In the genomic region with DNA sequence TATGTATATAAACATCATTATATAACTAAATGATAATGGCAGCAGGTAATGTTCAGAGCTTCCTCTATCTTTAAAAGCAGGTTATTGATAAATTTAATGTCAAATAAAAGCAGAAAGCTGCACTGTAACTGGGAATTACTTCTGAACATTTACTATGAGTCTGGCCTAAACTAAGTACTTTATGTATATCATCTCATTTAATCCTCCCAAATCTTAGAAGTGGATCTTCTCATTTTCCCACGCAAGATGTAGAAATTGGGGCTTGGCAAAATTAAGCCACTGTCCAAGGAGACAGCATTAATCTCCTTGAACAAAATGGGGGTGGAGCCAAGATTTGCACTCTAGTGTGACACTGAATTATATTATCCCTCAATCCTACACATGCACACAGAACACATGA, we compare ENCODE assay signal across 26 cellular contexts. TPM values are rescaled to one million over a fixed set of nuclear protein-coding genes. Genes with fewer than 3 reads are reported as not detected.
DNase-seq lines count a peak whose midpoint lies in the region; ATAC-seq and TF ChIP-seq lines count a peak whose summit lies in the region.
"Had no signal": no experiment of that assay in that cellular context is flagged by ENCODE, and none has a peak within 500 bp of the region (broad histone marks: within the 10 kb centered on the region; RNA-seq: fewer than 3 reads in every experiment).

No MANE protein-coding gene starts in this region.

- peaks cover 81 to 96% (median 95%) of the 10 kb centered on the region in 3 donors for H3K4me1 Mint-ChIP-seq in CD8-positive, alpha-beta memory T cell
- H3K4me1 Mint-ChIP-seq in T-cell (peaks cover 87 to 92% (median 91%) of the 10 kb centered on the region in 3 donors), naive B cell (peaks cover 84 to 88% (median 84%) of the 10 kb centered on the region in 3 donors)

- CTCF ChIA-PET in CD8-positive, alpha-beta memory T cell (lab: Charles Lee), result no interaction called here
- CTCF ChIA-PET in T-cell (lab: Charles Lee) (interaction anchor here in 1 of 2 donors (1.0 kb wide), 1 partner anchor 33 kb away, joined by 3 read pairs; no protein-coding TSS in a partner anchor), PC-9 (lab: Charles Lee) (no interaction called here)

- peaks cover 0 to 31% (median 2%) of the 10 kb centered on the region in 3 donors for H3K36me3 Mint-ChIP-seq in CD8-positive, alpha-beta memory T cell
- H3K36me3 Mint-ChIP-seq in T-cell, result peaks cover 15% of the 10 kb centered on the region
- peaks cover 0 to 6% of the 10 kb centered on the region in 2 donors for H3K36me3 Mint-ChIP-seq in naive B cell

- H3K4me1 ChIP-seq in BLaER1, result peaks cover 92% of the 10 kb centered on the region
- peaks cover 92% of the 10 kb centered on the region for H3K4me1 ChIP-seq in CD8-positive, alpha-beta memory T cell (ENCODE audit: insufficient read depth, low read length)
- 0 out of 2 replicates have a peak, but pooled peaks cover 8% of the 10 kb centered on the region for H3K4me1 ChIP-seq in PC-9 (replicated peaks; ENCODE audit: insufficient read depth)

- peak overlapping the region; percentile 75 for H3K4me2 ChIP-seq in BLaER1
- H3K4me2 ChIP-seq in PC-9, result no peak overlapping the region
- H3K4me2 ChIP-seq: hepatocyte, neural progenitor cell had no signal

- no peak overlapping the region for H3K27ac ChIP-seq in BLaER1
- no peak overlapping the region for H3K27ac ChIP-seq in CD8-positive, alpha-beta memory T cell (ENCODE audit: low read depth, low read length)
- H3K27ac ChIP-seq in PC-9, result no peak overlapping the region
- H3K27ac ChIP-seq: brain microvascular endothelial cell, GM23248, hepatocyte, lower lobe of right lung, neural progenitor cell, SJSA1, stomach had no signal

- H3K79me2 ChIP-seq in PC-9 (ENCODE audit: low read depth), result peaks cover 34% of the 10 kb centered on the region

- H3K27me3 Mint-ChIP-seq in CD8-positive, alpha-beta memory T cell, result no peaks in the 10 kb centered on the region
- no peaks in the 10 kb centered on the region for H3K27me3 Mint-ChIP-seq in T-cell
- no peaks in the 10 kb centered on the region for H3K27me3 Mint-ChIP-seq in naive B cell

- peaks cover 100% of the 10 kb centered on the region for H4K20me1 ChIP-seq in BLaER1
- H4K20me1 ChIP-seq in PC-9 (ENCODE audit: insufficient read depth), result peaks cover 15% of the 10 kb centered on the region

- TF ChIP-seq CTCF in PC-9 (conservative IDR thresholded peaks at IDR 0.05), result no peak

- H3K9me3 ChIP-seq in BLaER1 (no peaks in the 10 kb centered on the region), PC-9 (ENCODE audit: insufficient read depth, low read depth) (no peaks in the 10 kb centered on the region)
- H3K9me3 ChIP-seq in CD8-positive, alpha-beta memory T cell (ENCODE audit: low read length), result no peaks in the 10 kb centered on the region
- H3K9me3 ChIP-seq: Caco-2, lower lobe of right lung, SJSA1, stomach had no signal

- no peak overlapping the region for H3K9ac ChIP-seq in BLaER1
- H3K9ac ChIP-seq: GM23248, neural progenitor cell had no signal

- H3K4me3 Mint-ChIP-seq in CD8-positive, alpha-beta memory T cell, result peak overlapping the region in 2 of 7 donors; percentile 56 to 77
- H3K4me3 Mint-ChIP-seq in T-cell (peak overlapping the region in 1 of 3 donors; percentile 85), naive B cell (peak overlapping the region in 5 of 8 donors; percentile 16 to 83 (median 76))
- H3K4me3 Mint-ChIP-seq: neural progenitor cell had no signal

- no peaks in the 10 kb centered on the region for H3F3A ChIP-seq in PC-9 (ENCODE audit: insufficient read depth, low read depth)

- intact Hi-C loops in PC-9 (cut with micrococcal nuclease; ENCODE audit: unreplicated experiment), result no loop called here

- H3K9me2 ChIP-seq in PC-9 (ENCODE audit: insufficient read depth), result no peaks in the 10 kb centered on the region

- no peak for DNase-seq in CD8-positive, alpha-beta memory T cell
- DNase-seq in T-cell (no peak), naive B cell (no peak), SW480 (ENCODE audit: low spot score) (no peak), hypothalamus (lab: John Stamatoyannopoulos, UW) (no peak), PC-9 (no peak)
- DNase-seq: activated naive CD4-positive, alpha-beta T cell; amniotic stem cell; brain microvascular endothelial cell; Caco-2; GM23248; lower lobe of right lung; NCI-H1048; NCI-H1694 treated with DMSO at 0.1 percent for 48 hours; NCI-H82; RPMI8226; stimulated activated CD4-positive, alpha-beta T cell treated with anti-CD3 and anti-CD28 coated beads, Interleukin-2, amount 100 ng/mL, for 24 hours; stomach had no signal

- H3K36me3 ChIP-seq in BLaER1 (peaks cover 26% of the 10 kb centered on the region), PC-9 (ENCODE audit: low read depth) (no peaks in the 10 kb centered on the region)
- peaks cover 4% of the 10 kb centered on the region for H3K36me3 ChIP-seq in CD8-positive, alpha-beta memory T cell (ENCODE audit: insufficient read depth, low read length)
- H3K36me3 ChIP-seq: brain microvascular endothelial cell, lower lobe of right lung, neural progenitor cell, stomach had no signal

- H3K27me3 ChIP-seq in BLaER1 (no peaks in the 10 kb centered on the region), PC-9 (ENCODE audit: insufficient read depth, low read depth) (no peaks in the 10 kb centered on the region)
- no peaks in the 10 kb centered on the region for H3K27me3 ChIP-seq in CD8-positive, alpha-beta memory T cell (ENCODE audit: insufficient read depth, low read length, poor library complexity, severe bottlenecking)
- H3K27me3 ChIP-seq: brain microvascular endothelial cell, SJSA1, stomach had no signal

- no TSS peak for BruUV-seq in PC-9 (replicated peaks; lab: Mats Ljungman, UMichigan)

- H2AFZ ChIP-seq in PC-9, result no peak overlapping the region
- H2AFZ ChIP-seq: GM23248, hepatocyte, neural progenitor cell had no signal

- POLR2A ChIA-PET in CD8-positive, alpha-beta memory T cell (lab: Charles Lee), result no interaction called here
- POLR2A ChIA-PET in T-cell (lab: Charles Lee) (interaction anchor here in 1 of 2 donors (0.7 kb wide), 1 partner anchor 822 kb away, joined by 4 read pairs; no protein-coding TSS in a partner anchor), PC-9 (lab: Charles Lee; ENCODE audit: unreplicated experiment) (no interaction called here)

- H3K4me3 ChIP-seq in BLaER1 (no peak overlapping the region), PC-9 (no peak overlapping the region)
- no peak overlapping the region for H3K4me3 ChIP-seq in CD8-positive, alpha-beta memory T cell (ENCODE audit: low read length)
- H3K4me3 ChIP-seq: GM23248, hepatocyte, lower lobe of right lung, neural progenitor cell, SJSA1, stomach had no signal

- peak overlapping the region; percentile 18 to 98 (median 90) for H3K27ac Mint-ChIP-seq in CD8-positive, alpha-beta memory T cell
- H3K27ac Mint-ChIP-seq in T-cell, result peak overlapping the region; percentile 96 to 97
- peak overlapping the region in 5 of 6 donors; percentile 14 to 98 (median 63) for H3K27ac Mint-ChIP-seq in naive B cell
- H3K27ac Mint-ChIP-seq: neural progenitor cell had no signal

- no peaks in the 10 kb centered on the region for H3K9me3 Mint-ChIP-seq in CD8-positive, alpha-beta memory T cell
- H3K9me3 Mint-ChIP-seq in T-cell (no peaks in the 10 kb centered on the region), naive B cell (no peaks in the 10 kb centered on the region)
- H3K9me3 Mint-ChIP-seq: neural progenitor cell had no signal

- no peak for ATAC-seq in T-cell (replicated peaks in 1 of 4)
- ATAC-seq in naive B cell (ENCODE audit: low read depth in 2 of 2), result no peak
- ATAC-seq: lower lobe of right lung had no signal

RNA-seq across cellular contexts. Expression of a gene that starts 5.7 kb away (rescaled TPM):
- 10 to 100 TPM; 73.8 to 77.8 TPM for total RNA-seq in CD8-positive, alpha-beta memory T cell
- polyA plus RNA-seq in CD8-positive, alpha-beta memory T cell, result 64.3 TPM
- total RNA-seq in T-cell (100 to 1,000 TPM in 3 of 5 donors, 10 to 100 TPM in 2; 92.8 to 141 (median 106) TPM), PC-9 (2021) (34.3 and 36.5 TPM in 2 replicates)
- 100 to 1,000 TPM in 1 of 6 donors, 10 to 100 TPM in 5; 20.2 to 100 (median 51.1) TPM for polyA plus RNA-seq in naive B cell (ENCODE audit: low read depth in 6 of 6)

RNA-seq across cellular contexts. Expression of a gene that starts 46.5 kb away (rescaled TPM):
- not detected for total RNA-seq in CD8-positive, alpha-beta memory T cell
- polyA plus RNA-seq in CD8-positive, alpha-beta memory T cell, result not detected
- total RNA-seq in T-cell, result not detected
- not detected for polyA plus RNA-seq in naive B cell (ENCODE audit: low read depth in 6 of 6)
- not detected in 2 replicates for total RNA-seq in PC-9 (2021)
- total RNA-seq: Caco-2; frontal cortex; G401; GM23248; hepatocyte; lower lobe of right lung; NCI-H460; SJSA1; stomach; T-helper 1 cell treated with Interleukin-12 subunit alpha and Interleukin-12 subunit beta and Interleukin-4 antibody, amounts not matched to agents 30 ng/mL and 1 ng/mL, for 36 hours had no signal
- polyA plus RNA-seq: hepatocyte had no signal
